8 cellular contexts compared by ENCODE assay signal in the genomic region with DNA sequence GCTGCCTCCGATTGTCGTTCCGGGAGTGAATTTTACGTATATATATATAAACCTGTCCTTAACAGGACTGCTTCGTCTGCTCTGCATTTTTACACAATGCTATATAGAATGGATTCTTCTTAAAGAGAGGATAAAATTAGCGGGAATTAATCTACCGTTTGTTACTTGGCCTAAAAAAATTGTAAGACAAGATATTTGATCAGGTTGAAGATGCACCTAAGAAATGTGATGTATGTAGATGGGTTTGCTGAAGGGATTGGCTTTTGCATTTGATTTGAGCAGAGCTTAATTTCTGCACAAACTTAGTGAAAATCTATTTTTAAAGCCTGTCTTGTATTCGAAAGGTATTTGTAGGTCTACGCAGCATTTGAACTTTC. TPM values are rescaled to one million over a fixed set of nuclear protein-coding genes. Genes with fewer than 3 reads are reported as not detected.
DNase-seq lines count a peak whose midpoint lies in the region; TF ChIP-seq lines count a peak whose summit lies in the region.

No MANE protein-coding gene starts in this region.

- DNase-seq in DMS114 treated with DMSO at 0.1 percent for 48 hours (lab: John Stamatoyannopoulos, UW; ENCODE audit: unreplicated experiment) (peak; percentile 19), NB4 (ENCODE audit: low read depth) (no peak), GM03348 (ENCODE audit: low spot score) (no peak), NK-92 (lab: John Stamatoyannopoulos, UW; ENCODE audit: unreplicated experiment) (no peak), islet precursor cell (no peak), NCI-H1930 (lab: John Stamatoyannopoulos, UW) (no peak)

- no peaks in the 10 kb centered on the region for H3K36me3 Mint-ChIP-seq in nephron (ENCODE audit: low read depth)

- H3K4me1 Mint-ChIP-seq in nephron: peaks cover 60% of the 10 kb centered on the region

- no peaks in the 10 kb centered on the region for H3K9me3 Mint-ChIP-seq in nephron

- H3K4me1 ChIP-seq in ectodermal cell (ENCODE audit: control insufficient read depth, insufficient read depth, low read length): peaks cover 4% of the 10 kb centered on the region

- 0% methylated on average over 5 to 6 of the region's 9 CpGs for WGBS in ectodermal cell, 2 experiments

- peak overlapping the region; percentile 93 for H3K27ac ChIP-seq in ectodermal cell (ENCODE audit: insufficient read depth, low read depth, low read length, poor library complexity, severe bottlenecking)

- TF ChIP-seq CTCF in NB4 (IDR thresholded peaks at IDR 0.05; ENCODE audit: low read depth, low read length): no peak
- no peak for TF ChIP-seq CTCF in nephron (IDR thresholded peaks at IDR 0.05; ENCODE audit: unreplicated experiment in 3 of 3)

- H3K4me3 ChIP-seq in NB4 (ENCODE audit: low read depth, low read length) (peak overlapping the region; percentile 98), ectodermal cell (ENCODE audit: insufficient read depth, low read depth, low read length) (peak overlapping the region; percentile 93)

- H3K4me3 Mint-ChIP-seq in nephron: peak overlapping the region; percentile 94 to 98 (median 95)

- H3K27me3 Mint-ChIP-seq in nephron (ENCODE audit: low read depth): no peaks in the 10 kb centered on the region

- no peaks in the 10 kb centered on the region for H3K9me3 ChIP-seq in ectodermal cell (ENCODE audit: control insufficient read depth, low read length)

- no peaks in the 10 kb centered on the region for H3K27me3 ChIP-seq in ectodermal cell (ENCODE audit: control insufficient read depth, insufficient read depth, low read length, poor library complexity, severe bottlenecking)

- H3K36me3 ChIP-seq in ectodermal cell (ENCODE audit: control insufficient read depth, insufficient read depth, low read length): no peaks in the 10 kb centered on the region

- peak overlapping the region; percentile 96 to 99 (median 98) for H3K27ac Mint-ChIP-seq in nephron

- TF ChIP-seq POLR2A in NB4 (IDR thresholded peaks at IDR 0.05; ENCODE audit: extremely low read depth, insufficient read length): no peak

RNA-seq across cellular contexts. Expression of a gene that starts 1.0 kb away (rescaled TPM):
- polyA plus RNA-seq in ectodermal cell (2013, experiment 1 of 4): 142 TPM
- polyA plus RNA-seq in ectodermal cell (2013, experiment 2 of 4): 160 TPM
- polyA plus RNA-seq in ectodermal cell (2013, experiment 3 of 4): 100 TPM
- polyA plus RNA-seq in ectodermal cell (2013, experiment 4 of 4): 104 TPM

RNA-seq across cellular contexts. Expression of a gene that starts 58.0 kb away (rescaled TPM):
- 0.30 TPM for polyA plus RNA-seq in ectodermal cell (2013, experiment 1 of 4)
- 0.32 TPM for polyA plus RNA-seq in ectodermal cell (2013, experiment 2 of 4)
- polyA plus RNA-seq in ectodermal cell (2013, experiment 3 of 4): not detected
- not detected for polyA plus RNA-seq in ectodermal cell (2013, experiment 4 of 4)
